Comparison of ENCODE assay signal across 16 cellular contexts in genomic region chr17:32124985-32125847, GRCh38. TPM values are rescaled to one million over a fixed set of nuclear protein-coding genes. Genes with fewer than 3 reads are reported as not detected.
DNase-seq lines count a peak whose midpoint lies in the region; ATAC-seq, FAIRE-seq and TF ChIP-seq lines count a peak whose summit lies in the region.
"Had no signal": no experiment of that assay in that cellular context is flagged by ENCODE, and none has a peak within 500 bp of the region (broad histone marks: within the 10 kb centered on the region; RNA-seq: fewer than 3 reads in every experiment).

No MANE protein-coding gene starts in this region.

- no peak overlapping the region for H3K56ac ChIP-seq in H1 (replicated peaks; ENCODE audit: insufficient read length, low read depth, low read length)

- H3K14ac ChIP-seq in H1 (ENCODE audit: insufficient read length): no peak overlapping the region
- peak overlapping the region; percentile 25 for H3K14ac ChIP-seq in neuronal stem cell (ENCODE audit: low read length)

- no peak overlapping the region; the same call in 1 of the 2 replicates for H3K18ac ChIP-seq in H1 (ENCODE audit: extremely low read depth, low read length)
- H3K18ac ChIP-seq in neuronal stem cell (ENCODE audit: low read length): no peak overlapping the region

- no peak overlapping the region for H4K5ac ChIP-seq in H1 (ENCODE audit: insufficient read length, low read depth, low read length)

- H2BK5ac ChIP-seq in H1 (ENCODE audit: low read depth, low read length) (no peak overlapping the region), neuronal stem cell (ENCODE audit: low read length) (no peak overlapping the region)

- TF ChIP-seq POLR2A in H1 (IDR thresholded peaks at IDR 0.05; ENCODE audit: control extremely low read depth in 1 of 2, low read depth in 2 of 2, low read length in 2 of 2): no peak

- H4K91ac ChIP-seq in H1 (replicated peaks; ENCODE audit: insufficient read length, low read length): no peak overlapping the region
- no peak overlapping the region for H4K91ac ChIP-seq in neuronal stem cell (ENCODE audit: low read depth, low read length, poor library complexity)

- CTCF ChIA-PET in H1 (lab: Charles Lee; ENCODE audit: partially characterized antibody): interaction anchor here (0.6 to 2.9 kb wide), 10 partner anchors 8 to 432 kb away, joined by 3 to 14 read pairs (median 3); no protein-coding TSS in a partner anchor
- CTCF ChIA-PET in mammary epithelial cell (lab: Charles Lee; ENCODE audit: low non-redundant PET): no interaction called here

- H2BK15ac ChIP-seq in H1 (ENCODE audit: low read length): peak overlapping the region; percentile 65; the same call in 1 of the 2 replicates
- peak overlapping the region; percentile 12 for H2BK15ac ChIP-seq in neuronal stem cell (ENCODE audit: low read length)

- intact Hi-C loops in mammary epithelial cell (cut with micrococcal nuclease): loop anchor here (10.0 kb wide), 1 partner anchor 50 kb away; no protein-coding TSS in a partner anchor

- no peak overlapping the region for H3K9ac ChIP-seq in H1 (replicated peaks in 1 of 4; ENCODE audit: extremely low read depth in 1 of 4, low read depth in 3 of 4, low read length in 3 of 4)
- no peak overlapping the region for H3K9ac ChIP-seq in neuronal stem cell (ENCODE audit: low read depth, low read length, poor library complexity)
- H3K9ac ChIP-seq in mammary epithelial cell (ENCODE audit: insufficient read depth, low read length): no peak overlapping the region
- H3K9ac ChIP-seq: KMS-11 had no signal

- H3K9me3 ChIP-seq in H1 (ENCODE audit: insufficient read depth in 2 of 2, low read depth in 1 of 2, low read length in 1 of 2) (no peaks in the 10 kb centered on the region), neuronal stem cell (replicated peaks in 1 of 2; ENCODE audit: control insufficient read depth in 2 of 2, insufficient read depth in 1 of 2, low read depth in 1 of 2, low read length in 2 of 2) (no peaks in the 10 kb centered on the region), mammary epithelial cell (replicated peaks; ENCODE audit: insufficient read depth, low read length) (no peaks in the 10 kb centered on the region)
- H3K9me3 ChIP-seq: esophagus squamous epithelium had no signal

- no peak overlapping the region for H3K4me3 ChIP-seq in H1 (ENCODE audit: extremely low read depth in 1 of 4, insufficient read depth in 2 of 4, low read depth in 3 of 4, low read length in 4 of 4)
- no peak overlapping the region for H3K4me3 ChIP-seq in neuronal stem cell (ENCODE audit: low read length in 2 of 2)
- H3K4me3 ChIP-seq in mammary epithelial cell (replicated peaks in 1 of 3; ENCODE audit: insufficient read depth in 1 of 3, low read depth in 2 of 3, low read length in 3 of 3): no peak overlapping the region
- H3K4me3 ChIP-seq: esophagus squamous epithelium had no signal

- H3K4me1 ChIP-seq in H1 (replicated peaks in 1 of 4; ENCODE audit: control insufficient read depth in 3 of 4, insufficient read depth in 4 of 4, low read length in 3 of 4): peaks cover 0 to 5% (median under 1%) of the 10 kb centered on the region in 4 experiments; a peak in 4 of 7 replicates
- peaks cover 2 to 4% of the 10 kb centered on the region in 2 donors for H3K4me1 ChIP-seq in neuronal stem cell (ENCODE audit: control insufficient read depth in 2 of 2, insufficient read depth in 1 of 2, low read depth in 1 of 2, low read length in 2 of 2)
- H3K4me1 ChIP-seq in mammary epithelial cell (ENCODE audit: insufficient read depth, low read length): peaks cover 3% of the 10 kb centered on the region

- ATAC-seq in GM18520 (IDR thresholded peaks at IDR 0.05; ENCODE audit: unreplicated experiment): no peak

- no peak overlapping the region for H2BK20ac ChIP-seq in H1 (ENCODE audit: low read length)

- FAIRE-seq in RCC 7860 (lab: Jason Lieb, UNC) (peak; percentile 88), H1 (lab: Jason Lieb, UNC) (no peak)

- H3K4me2 ChIP-seq in H1 (ENCODE audit: insufficient read depth in 1 of 2, low read depth in 2 of 2, low read length in 2 of 2) (no peak overlapping the region), neuronal stem cell (ENCODE audit: insufficient read depth, low read length, poor library complexity, severe bottlenecking) (no peak overlapping the region), mammary epithelial cell (ENCODE audit: insufficient read depth, low read depth, low read length) (no peak overlapping the region)
- H3K4me2 ChIP-seq: KMS-11 had no signal

- H3K27me3 ChIP-seq in H1 (replicated peaks in 1 of 4; ENCODE audit: control insufficient read depth in 3 of 4, extremely low read depth in 1 of 4, insufficient read depth in 3 of 4, low read length in 3 of 4) (no peaks in the 10 kb centered on the region), neuronal stem cell (ENCODE audit: control insufficient read depth in 3 of 3, insufficient read depth in 3 of 3, low read depth in 1 of 3, low read length in 3 of 3) (peaks cover 0 to 2% (median 0%) of the 10 kb centered on the region in 3 experiments), mammary epithelial cell (ENCODE audit: insufficient read depth, low read length) (no peaks in the 10 kb centered on the region)
- H3K27me3 ChIP-seq: esophagus squamous epithelium had no signal

- 91% methylated on average over 13 of the region's 13 CpGs; no CpG with 5 or more reads in 1 of the 2 experiments for WGBS in H1 (ENCODE audit: extremely low coverage in 1 of 2, insufficient coverage in 1 of 2, insufficient read length in 1 of 2, insufficient replicate concordance in 2 of 2, low coverage in 1 of 2, low lambda C conversion rate in 2 of 2, missing lambda C conversion rate in 1 of 2), 2 experiments
- WGBS in neuronal stem cell (ENCODE audit: extremely low coverage in 2 of 2, insufficient read length in 2 of 2, insufficient replicate concordance in 1 of 2), 2 donors: no CpG with 5 or more reads among the region's 13 CpGs
- 89% methylated on average over 13 of the region's 13 CpGs for WGBS in mammary epithelial cell (ENCODE audit: low coverage, missing lambda C conversion rate)

- H3K23ac ChIP-seq in H1 (ENCODE audit: insufficient read length): no peak overlapping the region
- no peak overlapping the region for H3K23ac ChIP-seq in neuronal stem cell (ENCODE audit: low read depth, low read length, poor library complexity)

- H4K20me1 ChIP-seq in H1 (replicated peaks in 1 of 2; ENCODE audit: control insufficient read depth in 1 of 2, insufficient read depth in 2 of 2, low read length in 2 of 2): no peaks in the 10 kb centered on the region
- no peaks in the 10 kb centered on the region for H4K20me1 ChIP-seq in mammary epithelial cell (ENCODE audit: insufficient read depth, low read length)

- DNase-seq in NCI-H2196 (lab: John Stamatoyannopoulos, UW; ENCODE audit: unreplicated experiment): peak; percentile 7
- no peak for DNase-seq in NCI-H2196 treated with DMSO at 0.1 percent for 48 hours (lab: John Stamatoyannopoulos, UW; ENCODE audit: unreplicated experiment)
- peak; percentile 88 for DNase-seq in RCC 7860 (ENCODE audit: low spot score)
- DNase-seq in H1 (ENCODE audit: low read depth in 1 of 2, low spot score in 2 of 2): no peak
- DNase-seq in neuronal stem cell (ENCODE audit: low spot score): no peak
- DNase-seq in kidney glomerular epithelial cell (lab: John Stamatoyannopoulos, UW): no peak
- DNase-seq in mammary epithelial cell: no peak
- DNase-seq: activated CD4-positive, alpha-beta T cell treated with anti-CD3 and anti-CD28 coated beads, Interleukin-2, amount 50 U/mL, for 48 hours; activated naive CD4-positive, alpha-beta T cell; cerebellar nuclear complex; esophagus squamous epithelium; NCI-H2081; posterior cingulate gyrus; trophoblast cell had no signal

- no peaks in the 10 kb centered on the region for H3K79me2 ChIP-seq in H1 (ENCODE audit: control insufficient read depth in 1 of 2, insufficient read depth in 2 of 2, low read length in 2 of 2)
- no peaks in the 10 kb centered on the region for H3K79me2 ChIP-seq in mammary epithelial cell (ENCODE audit: insufficient read depth, low read length)

- H3K23me2 ChIP-seq in H1 (ENCODE audit: low read depth, low read length): no peaks in the 10 kb centered on the region

- H4K8ac ChIP-seq in H1 (ENCODE audit: extremely low read depth, insufficient read depth, low read length) (no peak overlapping the region), neuronal stem cell (ENCODE audit: low read depth, low read length) (no peak overlapping the region)

- POLR2A ChIA-PET in H1 (lab: Charles Lee; ENCODE audit: partially characterized antibody): interaction anchor here (1.4 to 1.9 kb wide), 2 partner anchors 10 to 17 kb away, joined by 4 to 6 read pairs; partner anchors contain the start of gene RHOT1

- H3K36me3 ChIP-seq in H1 (ENCODE audit: control insufficient read depth in 2 of 4, insufficient read depth in 4 of 4, low read length in 3 of 4) (no peaks in the 10 kb centered on the region), neuronal stem cell (replicated peaks in 1 of 2; ENCODE audit: control insufficient read depth in 2 of 2, insufficient read depth in 2 of 2, low read length in 2 of 2) (no peaks in the 10 kb centered on the region), mammary epithelial cell (ENCODE audit: insufficient read depth, low read length) (no peaks in the 10 kb centered on the region)
- H3K36me3 ChIP-seq: esophagus squamous epithelium had no signal

- H3K4ac ChIP-seq in H1 (replicated peaks; ENCODE audit: insufficient read length, low read depth, low read length) (no peak overlapping the region), neuronal stem cell (ENCODE audit: low read length) (no peak overlapping the region)

- peak overlapping the region; percentile 35; the same call in 1 of the 2 replicates for H2BK12ac ChIP-seq in H1 (ENCODE audit: low read depth, low read length)
- H2BK12ac ChIP-seq in neuronal stem cell (ENCODE audit: low read length): no peak overlapping the region

- no peak for TF ChIP-seq CTCF in H1 (IDR thresholded peaks at IDR 0.05; ENCODE audit: control extremely low read depth in 1 of 3, insufficient read depth in 1 of 3, low read depth in 1 of 3, low read length in 3 of 3)
- no peak for TF ChIP-seq CTCF in mammary epithelial cell (conservative IDR thresholded peaks at IDR 0.05 in 1 of 2, IDR thresholded peaks at IDR 0.05 in 1 of 2; ENCODE audit: extremely low read depth in 1 of 2, insufficient read depth in 1 of 2, low read depth in 1 of 2, low read length in 2 of 2)

- no peak overlapping the region for H3K27ac ChIP-seq in H1 (ENCODE audit: low read depth, low read length)
- no peak overlapping the region for H3K27ac ChIP-seq in neuronal stem cell (replicated peaks; ENCODE audit: low read length)
- no peak overlapping the region for H3K27ac ChIP-seq in mammary epithelial cell (ENCODE audit: insufficient read depth, low read depth, low read length)
- H3K27ac ChIP-seq: esophagus squamous epithelium, KMS-11 had no signal

- dilution Hi-C loops in mammary epithelial cell (cut with HindIII; ENCODE audit: low sequenced_read_pairs): no loop called here

- H2AFZ ChIP-seq in H1 (ENCODE audit: low read length) (no peak overlapping the region), neuronal stem cell (ENCODE audit: low read length) (no peak overlapping the region), mammary epithelial cell (ENCODE audit: low read depth, low read length) (no peak overlapping the region)

- H2AK5ac ChIP-seq in H1 (ENCODE audit: low read depth, low read length) (no peak overlapping the region), neuronal stem cell (ENCODE audit: low read depth, low read length) (no peak overlapping the region)

- TF ChIP-seq RAD21 in H1 (IDR thresholded peaks at IDR 0.05 in 1 of 2, conservative IDR thresholded peaks at IDR 0.05 in 1 of 2; ENCODE audit: low read depth in 2 of 2, low read length in 2 of 2): no peak

- no TSS peak for BruUV-seq in mammary epithelial cell (replicated peaks; lab: Mats Ljungman, UMichigan)

- TF ChIP-seq EP300 in H1 (IDR thresholded peaks at IDR 0.05; ENCODE audit: borderline replicate concordance in 1 of 2, low read depth in 2 of 2, low read length in 2 of 2): no peak

- H3K79me1 ChIP-seq in H1 (ENCODE audit: low read depth, low read length) (no peaks in the 10 kb centered on the region), neuronal stem cell (ENCODE audit: low read depth, low read length) (no peaks in the 10 kb centered on the region)

- no peak overlapping the region for H2BK120ac ChIP-seq in H1 (replicated peaks; ENCODE audit: low read depth, low read length)
- H2BK120ac ChIP-seq in neuronal stem cell (ENCODE audit: low read depth, low read length): no peak overlapping the region

- in situ Hi-C loops in mammary epithelial cell (cut with MboI; ENCODE audit: low sequenced_read_pairs in 2 of 2): no loop called here

RNA-seq across cellular contexts. Expression of gene RHOT1, which starts 17.1 kb away (rescaled TPM):
- total RNA-seq in H1 (2021; fragmentation: NEBNext Ultra II Directional; extraction: Animal tissue kit (Norgen Biotek cat#: 25700)): 30.6 and 34.2 TPM in 2 replicates
- polyA plus RNA-seq in H1 (2011; rRNA removed) (18.4 and 38.2 TPM in 2 replicates), mammary epithelial cell (14.7 TPM)
- 45.7 TPM for polyA plus RNA-seq in H1 (2011; cell fraction: cytosol; rRNA removed)
- polyA plus RNA-seq in H1 (2011; cell fraction: nucleus; rRNA removed): 13.9 TPM
- 15.7 to 35.2 TPM (median 19.5 TPM) in 4 replicates for polyA plus RNA-seq in H1 (2012, experiment 1 of 2)
- polyA plus RNA-seq in H1 (2012, experiment 2 of 2): 3.7 TPM
- polyA plus RNA-seq in H1 (2013, experiment 1 of 2): 27.4 TPM
- 28.2 TPM for polyA plus RNA-seq in H1 (2013, experiment 2 of 2)
- 44.4 and 59.6 TPM in 2 replicates for polyA minus RNA-seq in H1 (2011; rRNA and poly(A)+ RNA removed)
- 25.5 TPM for polyA minus RNA-seq in H1 (2011; cell fraction: cytosol; rRNA and poly(A)+ RNA removed)
- polyA minus RNA-seq in H1 (2011; cell fraction: nucleus; rRNA and poly(A)+ RNA removed): 58.2 TPM
- 31.5 TPM for polyA plus RNA-seq in neuronal stem cell (2013, experiment 1 of 2)
- polyA plus RNA-seq in neuronal stem cell (2013, experiment 2 of 2): 32.5 TPM
- total RNA-seq in mammary epithelial cell: 10 to 100 TPM; 20.3 to 28.3 TPM
- polyA minus RNA-seq in mammary epithelial cell: 25.9 TPM

Comparison
In these comparisons a context has a peak if more than half of its experiments do, and no peak if none do; other contexts are left out.
1. DNase-seq: peak in NCI-H2196 (single experiment) and RCC 7860 (single experiment); none in NCI-H2196 treated with DMSO at 0.1 percent for 48 hours (single experiment), H1 (0 of 2), neuronal stem cell (single experiment), kidney glomerular epithelial cell (single experiment) and mammary epithelial cell (single experiment).